In the genomic region with DNA sequence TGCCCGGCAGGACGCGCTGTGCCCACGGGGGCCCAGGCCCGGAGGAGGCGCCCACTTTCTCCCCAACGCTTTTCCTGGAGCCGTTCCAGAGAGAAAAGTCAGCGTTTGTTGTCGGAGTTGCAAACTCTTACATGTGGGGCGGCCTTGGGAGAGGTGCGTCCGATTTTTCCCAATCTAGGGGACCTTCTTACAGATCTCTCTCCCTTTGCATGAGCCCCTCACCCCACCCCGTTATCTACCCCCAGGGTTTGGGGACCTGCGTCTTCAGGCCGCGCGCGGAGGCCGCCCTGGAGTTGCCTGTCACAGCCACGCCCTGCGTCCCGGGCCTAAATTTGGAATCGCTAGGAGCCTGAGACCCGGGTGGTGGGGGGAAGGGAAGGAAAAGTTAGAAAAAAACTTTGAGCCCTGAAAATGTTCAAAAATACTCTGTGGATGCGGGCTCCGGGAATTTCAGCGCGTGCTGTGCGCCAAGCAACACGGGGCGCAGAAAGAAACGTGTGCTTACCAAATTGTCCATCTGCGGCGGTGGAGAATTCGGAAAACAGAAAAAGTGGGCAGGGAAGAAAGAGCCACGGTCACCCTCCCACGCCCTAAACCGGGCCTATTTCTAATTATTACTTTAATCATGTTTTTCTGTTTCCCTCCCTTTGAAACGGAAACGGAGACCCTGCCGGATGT, we compare ENCODE assay signal across 8 cellular contexts. TPM values are rescaled to one million over a fixed set of nuclear protein-coding genes. Genes with fewer than 3 reads are reported as not detected.
DNase-seq lines count a peak whose midpoint lies in the region; ATAC-seq and TF ChIP-seq lines count a peak whose summit lies in the region.

No MANE protein-coding gene starts in this region.

- no peak for TF ChIP-seq POLR2A in spleen (IDR thresholded peaks at IDR 0.05)

- no peak for TF ChIP-seq CTCF in HL-60 (IDR thresholded peaks at IDR 0.05; ENCODE audit: insufficient read depth, low read length)
- TF ChIP-seq CTCF in hepatocyte (IDR thresholded peaks at IDR 0.05; ENCODE audit: poor library complexity), result no peak
- no peak for TF ChIP-seq CTCF in spleen (IDR thresholded peaks at IDR 0.05 in 8 of 11, conservative IDR thresholded peaks at IDR 0.05 in 3 of 11)

- no peaks in the 10 kb centered on the region for H3K9me3 ChIP-seq in hepatocyte (ENCODE audit: low read depth)
- no peaks in the 10 kb centered on the region for H3K9me3 ChIP-seq in spleen

- peaks cover 55% of the 10 kb centered on the region for H3K79me2 ChIP-seq in hepatocyte

- WGBS in hepatocyte (ENCODE audit: low lambda C conversion rate, missing lambda C conversion rate), result under 1% methylated on average over 42 of the region's 42 CpGs
- WGBS in spleen, 5 donors, result 0 to 1% (median 1%) methylated on average over 32 to 42 of the region's 42 CpGs

- no peaks in the 10 kb centered on the region for H3K27me3 ChIP-seq in HL-60 (ENCODE audit: insufficient read depth, poor library complexity, severe bottlenecking)
- H3K27me3 ChIP-seq in hepatocyte, result no peaks in the 10 kb centered on the region
- H3K27me3 ChIP-seq in spleen (replicated peaks in 1 of 7), result no peaks in the 10 kb centered on the region

- H3K27ac ChIP-seq in HL-60 (replicated peaks), result peak overlapping the region; percentile 57
- peak overlapping the region; percentile 95 for H3K27ac ChIP-seq in hepatocyte
- H3K27ac ChIP-seq in spleen, result peak overlapping the region; percentile 69 to 88 (median 84)

- no peaks in the 10 kb centered on the region for H3K9me2 ChIP-seq in hepatocyte (replicated peaks; ENCODE audit: insufficient read depth)

- intact Hi-C loops in spleen (cut with DNase I; ENCODE audit: low total_unique reads), result loop anchor here (10.0 kb wide), 1 partner anchor 197 kb away; no protein-coding TSS in a partner anchor

- H3K4me3 Mint-ChIP-seq in activated naive CD8-positive, alpha-beta T cell treated with anti-CD3 and anti-CD28 coated beads, Interleukin-2, amount 50 U/mL, for 24 hours, result peak overlapping the region; percentile 96

- H3K4me1 Mint-ChIP-seq in activated naive CD8-positive, alpha-beta T cell treated with anti-CD3 and anti-CD28 coated beads, Interleukin-2, amount 50 U/mL, for 24 hours, result peaks cover 44% of the 10 kb centered on the region

- peak overlapping the region; percentile 81 for H3K4me2 ChIP-seq in hepatocyte

- peak overlapping the region; percentile 75 for H2AFZ ChIP-seq in hepatocyte

- no peaks in the 10 kb centered on the region for H3K36me3 ChIP-seq in hepatocyte (replicated peaks; ENCODE audit: insufficient read depth, low read depth)
- no peaks in the 10 kb centered on the region for H3K36me3 ChIP-seq in spleen

- peaks cover 39% of the 10 kb centered on the region for H4K20me1 ChIP-seq in hepatocyte (ENCODE audit: insufficient read depth, poor library complexity, severe bottlenecking)

- H3K4me1 ChIP-seq in hepatocyte (ENCODE audit: insufficient read depth), result peaks cover 38% of the 10 kb centered on the region
- H3K4me1 ChIP-seq in spleen, result peaks cover 17 to 63% (median 54%) of the 10 kb centered on the region in 6 donors

- H3K36me3 Mint-ChIP-seq in activated naive CD8-positive, alpha-beta T cell treated with anti-CD3 and anti-CD28 coated beads, Interleukin-2, amount 50 U/mL, for 24 hours (ENCODE audit: low read depth), result peaks cover 27% of the 10 kb centered on the region

- peak overlapping the region; percentile 97 for H3K27ac Mint-ChIP-seq in activated naive CD8-positive, alpha-beta T cell treated with anti-CD3 and anti-CD28 coated beads, Interleukin-2, amount 50 U/mL, for 24 hours

- no peaks in the 10 kb centered on the region for H3K27me3 Mint-ChIP-seq in activated naive CD8-positive, alpha-beta T cell treated with anti-CD3 and anti-CD28 coated beads, Interleukin-2, amount 50 U/mL, for 24 hours

- H3K4me3 ChIP-seq in HL-60 (replicated peaks; ENCODE audit: insufficient read depth, low read length), result peak overlapping the region; percentile 62
- peak overlapping the region; percentile 97 for H3K4me3 ChIP-seq in hepatocyte
- H3K4me3 ChIP-seq in spleen, result peak overlapping the region; percentile 67 to 96 (median 90)

- no peaks in the 10 kb centered on the region for H3K9me3 Mint-ChIP-seq in activated naive CD8-positive, alpha-beta T cell treated with anti-CD3 and anti-CD28 coated beads, Interleukin-2, amount 50 U/mL, for 24 hours

- peak; percentile 17 for ATAC-seq in GM18502 (IDR thresholded peaks at IDR 0.05; ENCODE audit: poor library complexity, unreplicated experiment)
- ATAC-seq in activated naive CD8-positive, alpha-beta T cell treated with anti-CD3 and anti-CD28 coated beads, Interleukin-2, amount 50 U/mL, for 24 hours, result no peak
- no peak for ATAC-seq in GM21825 (IDR thresholded peaks at IDR 0.05; ENCODE audit: unreplicated experiment)

- DNase-seq in HL-60 (ENCODE audit: low read depth in 1 of 2, low spot score in 1 of 2) (peak in 1 of 2 experiments; percentile 14), hepatocyte (ENCODE audit: low spot score) (peak; percentile 65), spleen (peak; percentile 82), NCI-H2107 (lab: John Stamatoyannopoulos, UW) (no peak), NCI-H748 treated with DMSO at 0.1 percent for 48 hours (lab: John Stamatoyannopoulos, UW) (no peak)
- DNase-seq in activated naive CD8-positive, alpha-beta T cell treated with anti-CD3 and anti-CD28 coated beads, Interleukin-2, amount 50 U/mL, for 24 hours, result peak; percentile 40

RNA-seq across cellular contexts. Expression of a gene that starts 0.6 kb away (rescaled TPM):
- total RNA-seq in hepatocyte (329 and 362 TPM in 2 replicates), spleen (100 to 1,000 TPM; 109 to 316 (median 180) TPM)
- polyA plus RNA-seq in hepatocyte (565 and 637 TPM in 2 replicates), spleen (100 to 1,000 TPM; 101 to 219 (median 189) TPM)

Comparison
In these comparisons a context has a peak if more than half of its experiments do, and no peak if none do; other contexts are left out.
1. DNase-seq: peak in activated naive CD8-positive, alpha-beta T cell treated with anti-CD3 and anti-CD28 coated beads, Interleukin-2, amount 50 U/mL, for 24 hours (single experiment), hepatocyte (single experiment) and spleen (single experiment); none in NCI-H2107 (single experiment) and NCI-H748 treated with DMSO at 0.1 percent for 48 hours (single experiment).
2. Peak in every context shown above with its lines, with median percentiles within 50 percentile points of each other: H3K27ac ChIP-seq and H3K4me3 ChIP-seq.